1 cellular context compared by ENCODE assay signal in genomic region chr3:177195242-177195940, GRCh38.
TF ChIP-seq lines count a peak whose summit lies in the region.

No MANE protein-coding gene starts in this region.

TF ChIP-seq in HepG2, 621 proteins besides CTCF, POLR2A, EP300 and RAD21 (continued from another document):
- TF ChIP-seq ZNF281 (CRISPR knock-in tag; IDR thresholded peaks at IDR 0.05; ENCODE audit: borderline replicate concordance), result peak; percentile 77; the same call in 1 of the 2 replicates
TF ChIP-seq in HepG2: peak in this region for 4.
